In the genomic region with DNA sequence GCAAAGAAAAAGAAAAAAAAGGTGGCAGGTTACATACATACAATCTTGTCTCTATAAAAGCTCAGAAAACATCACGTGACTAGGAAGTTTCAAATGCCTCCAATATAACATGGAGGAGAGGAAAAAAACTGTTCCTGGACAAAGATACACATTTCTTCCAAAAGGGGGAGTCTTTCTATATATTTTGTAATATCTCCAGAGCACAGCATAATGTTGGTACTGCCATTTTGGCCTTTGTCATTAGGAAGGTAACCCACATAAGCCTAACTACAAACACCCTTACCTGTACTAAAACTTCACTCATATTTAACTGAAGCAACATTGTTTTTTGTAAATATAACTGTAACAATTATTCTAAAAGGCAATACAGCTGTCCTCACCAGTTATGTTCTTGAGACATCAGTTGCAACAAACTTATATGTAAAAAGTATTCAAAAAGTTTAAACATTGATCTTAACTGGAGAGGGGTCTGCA, we compare ENCODE assay signal across 1 cellular context.
TF ChIP-seq lines count a peak whose summit lies in the region.

No MANE protein-coding gene starts in this region.

TF ChIP-seq in GM12878, 131 proteins besides CTCF, POLR2A, EP300 and RAD21 (continued from another document):
- no peak for TF ChIP-seq GABPA (IDR thresholded peaks at IDR 0.05; ENCODE audit: low read depth)
- peak; percentile 41; the same call in 1 of the 2 replicates for TF ChIP-seq YY1 (IDR thresholded peaks at IDR 0.05; ENCODE audit: low read depth, low read length)
- TF ChIP-seq IKZF2 (IDR thresholded peaks at IDR 0.05), result peak in 1 of 2 experiments; percentile 47; a peak in 1 of 4 replicates
- no peak for TF ChIP-seq CHD4 (IDR thresholded peaks at IDR 0.05)
- TF ChIP-seq, protein P1, sequence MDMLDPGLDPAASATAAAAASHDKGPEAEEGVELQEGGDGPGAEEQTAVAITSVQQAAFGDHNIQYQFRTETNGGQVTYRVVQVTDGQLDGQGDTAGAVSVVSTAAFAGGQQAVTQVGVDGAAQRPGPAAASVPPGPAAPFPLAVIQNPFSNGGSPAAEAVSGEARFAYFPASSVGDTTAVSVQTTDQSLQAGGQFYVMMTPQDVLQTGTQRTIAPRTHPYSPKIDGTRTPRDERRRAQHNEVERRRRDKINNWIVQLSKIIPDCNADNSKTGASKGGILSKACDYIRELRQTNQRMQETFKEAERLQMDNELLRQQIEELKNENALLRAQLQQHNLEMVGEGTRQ (IDR thresholded peaks at IDR 0.05; ENCODE audit: borderline replicate concordance, low read depth, low read length), result peak; percentile 32; the same call in 1 of the 2 replicates
- TF ChIP-seq RAD51 (IDR thresholded peaks at IDR 0.05), result peak; percentile 97
- no peak for TF ChIP-seq YBX1 (IDR thresholded peaks at IDR 0.05)
- TF ChIP-seq NR2C1 (IDR thresholded peaks at IDR 0.05), result no peak
- peak; percentile 56 to 73; a peak in 3 of 4 replicates for TF ChIP-seq BHLHE40 (IDR thresholded peaks at IDR 0.05; ENCODE audit: borderline replicate concordance in 1 of 2, low read depth in 2 of 2, low read length in 1 of 2)
